ENCODE assay signal across 18 cellular contexts in genomic region chr17:79600613-79601221, GRCh38. TPM values are rescaled to one million over a fixed set of nuclear protein-coding genes. Genes with fewer than 3 reads are reported as not detected.
"Had no signal": no experiment of that assay in that cellular context is flagged by ENCODE, and none has a peak within 500 bp of the region (broad histone marks: within the 10 kb centered on the region; RNA-seq: fewer than 3 reads in every experiment).

No MANE protein-coding gene starts in this region.

- H3K9me3 ChIP-seq: ascending aorta, esophagus squamous epithelium, suprapubic skin, transverse colon, vagina had no signal

- DNase-seq: activated CD4-positive, alpha-beta T cell treated with anti-CD3 and anti-CD28 coated beads, Interleukin-2, amount 50 U/mL, for 4 hours; activated gamma-delta T cell; cerebellar nuclear complex; effector memory CD4-positive, alpha-beta T cell; esophagus squamous epithelium; mesendoderm; naive thymus-derived CD4-positive, alpha-beta T cell; occipital lobe; small intestine; stimulated activated CD4-positive, alpha-beta T cell treated with anti-CD3 and anti-CD28 coated beads, Interleukin-15, amount 100 ng/mL, for 24 hours; stimulated activated CD4-positive, alpha-beta T cell treated with anti-CD3 and anti-CD28 coated beads, Interleukin-2, amount 100 ng/mL, for 48 hours; stimulated activated naive CD8-positive, alpha-beta T cell treated with anti-CD3 and anti-CD28 coated beads, Interleukin-15, amount 100 ng/mL, for 72 hours; transverse colon had no signal

- H3K36me3 ChIP-seq: ascending aorta, esophagus squamous epithelium, suprapubic skin, transverse colon, vagina had no signal

- H3K27me3 ChIP-seq: ascending aorta, vagina had no signal

- H3K27ac ChIP-seq: ascending aorta, esophagus squamous epithelium, suprapubic skin, transverse colon, vagina had no signal

- H3K4me1 ChIP-seq: ascending aorta, esophagus squamous epithelium, suprapubic skin, transverse colon, vagina had no signal

- H3K4me3 ChIP-seq: ascending aorta, esophagus squamous epithelium, suprapubic skin, transverse colon, vagina had no signal

RNA-seq across cellular contexts. Expression of gene RBFOX3, which starts 10.1 kb away (rescaled TPM):
- total RNA-seq: ascending aorta, lower leg skin, right cardiac atrium, suprapubic skin had no signal
